1 cellular context compared by ENCODE assay signal in genomic region chr2:120715356-120715755, GRCh38.
TF ChIP-seq lines count a peak whose summit lies in the region.

No MANE protein-coding gene starts in this region.

TF ChIP-seq in H1, 55 proteins besides CTCF, POLR2A, EP300 and RAD21:
- TF ChIP-seq CEBPB (IDR thresholded peaks at IDR 0.05; ENCODE audit: low read depth, low read length) (no peak), ATF3 (IDR thresholded peaks at IDR 0.05; ENCODE audit: insufficient read depth, low read depth, low read length) (no peak), CHD7 (IDR thresholded peaks at IDR 0.05; ENCODE audit: insufficient replicate concordance, low read length) (no peak), FOSL1 (IDR thresholded peaks at IDR 0.05; ENCODE audit: insufficient read depth, low read depth, low read length) (no peak), NRF1 (IDR thresholded peaks at IDR 0.05; ENCODE audit: low read depth, low read length) (no peak)
